Comparison of ENCODE assay signal across 32 cellular contexts in the genomic region with DNA sequence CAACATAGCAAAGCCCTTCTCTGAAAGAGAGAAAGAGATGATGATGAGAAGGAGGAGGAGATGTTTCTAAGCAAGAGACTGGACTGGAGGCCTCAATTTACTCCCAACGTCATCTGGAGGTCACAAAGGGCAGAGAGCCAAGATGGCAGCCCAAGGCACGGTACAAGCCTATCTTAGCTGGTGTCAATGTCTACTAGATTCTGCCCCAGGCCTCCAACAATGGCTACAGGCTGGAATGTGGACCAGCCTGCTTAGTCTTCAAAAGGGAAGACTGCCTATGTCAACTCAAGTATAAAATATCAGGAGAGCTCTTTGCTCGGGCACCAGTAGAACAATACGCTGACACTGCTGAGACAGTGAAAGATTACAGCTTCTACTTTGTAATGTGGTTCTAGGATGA.
"Had no signal": no experiment of that assay in that cellular context is flagged by ENCODE, and none has a peak within 500 bp of the region (broad histone marks: within the 10 kb centered on the region; RNA-seq: fewer than 3 reads in every experiment).

No MANE protein-coding gene starts in this region.

- H3K27me3 ChIP-seq: adrenal gland, body of pancreas, brain microvascular endothelial cell, breast epithelium had no signal

- ATAC-seq: activated CD8-positive, alpha-beta T cell treated with anti-CD3 and anti-CD28 coated beads for 36 hours; activated naive CD4-positive, alpha-beta T cell treated with anti-CD3 and anti-CD28 coated beads, Interleukin-2, amount 50 U/mL, for 72 hours; activated T-cell treated with anti-CD3 and anti-CD28 coated beads, Interleukin-2, amount 50 U/mL, for 4 hours; activated T-cell treated with anti-CD3 and anti-CD28 coated beads, Interleukin-2, amount 50 U/mL, for 72 hours; activated T-helper 17 cell treated with anti-CD3 and anti-CD28 coated beads, Interleukin-2, amount 50 U/mL, for 72 hours; body of pancreas had no signal

- H3K4me1 ChIP-seq: adrenal gland, body of pancreas, breast epithelium had no signal

- DNase-seq: activated B cell treated with CpG ODN at 0.5 μM for 24 hours; activated CD4-positive, alpha-beta memory T cell treated with anti-CD3 and anti-CD28 coated beads for 36 hours; activated CD4-positive, alpha-beta T cell treated with anti-CD3 and anti-CD28 coated beads for 4 hours; activated CD4-positive, alpha-beta T cell treated with anti-CD3 and anti-CD28 coated beads, Interleukin-2, amount 10 ng/mL, durations not matched to agents 24 days and 14 days; activated CD4-positive, alpha-beta T cell treated with anti-CD3 and anti-CD28 coated beads, Interleukin-2, amount 50 U/mL, for 1 hour; activated CD4-positive, alpha-beta T cell treated with anti-CD3 and anti-CD28 coated beads, Interleukin-2, amount 50 U/mL, for 4 hours; activated CD4-positive, CD25-positive, alpha-beta regulatory T cell treated with anti-CD3 and anti-CD28 coated beads, Interleukin-2, amount 50 U/mL, for 72 hours; activated CD8-positive, alpha-beta memory T cell treated with anti-CD3 and anti-CD28 coated beads, Interleukin-2, amount 50 U/mL, for 4 hours; activated CD8-positive, alpha-beta T cell treated with anti-CD3 and anti-CD28 coated beads for 36 hours; activated effector memory CD4-positive, alpha-beta T cell treated with anti-CD3 and anti-CD28 coated beads, Interleukin-2, amount 50 U/mL, for 16 hours; activated gamma-delta T cell treated with Interleukin-2 at 50 U/mL for 16 hours; activated naive CD4-positive, alpha-beta T cell; activated naive CD4-positive, alpha-beta T cell treated with anti-CD3 and anti-CD28 coated beads for 36 hours; activated naive CD4-positive, alpha-beta T cell treated with anti-CD3 and anti-CD28 coated beads, Interleukin-2, amount 50 U/mL, for 16 hours; activated naive CD8-positive, alpha-beta T cell treated with anti-CD3 and anti-CD28 coated beads for 36 hours; activated T-cell treated with anti-CD3 and anti-CD28 coated beads for 4 hours; activated T-cell treated with anti-CD3 and anti-CD28 coated beads, Interleukin-2, amount 50 U/mL, for 1 hour; activated T-cell treated with anti-CD3 and anti-CD28 coated beads, Interleukin-2, amount 50 U/mL, for 4 hours; activated T-cell treated with anti-CD3 and anti-CD28 coated beads, Interleukin-2, amount 50 U/mL, for 72 hours; adrenal gland; amniotic stem cell; aorta; body of pancreas; brain microvascular endothelial cell; central memory CD4-positive, alpha-beta T cell; T-helper 1 cell; T-helper 2 cell; T-helper 9 cell had no signal

- H3K27ac ChIP-seq: adrenal gland, body of pancreas, brain microvascular endothelial cell, breast epithelium, VCaP had no signal

- H3K36me3 ChIP-seq: adrenal gland, brain microvascular endothelial cell, breast epithelium had no signal

- H3K9me3 ChIP-seq: adrenal gland, body of pancreas, breast epithelium had no signal

- H3K4me3 ChIP-seq: adrenal gland, body of pancreas, breast epithelium had no signal
